Comparison of ENCODE assay signal across 34 cellular contexts in the genomic region with DNA sequence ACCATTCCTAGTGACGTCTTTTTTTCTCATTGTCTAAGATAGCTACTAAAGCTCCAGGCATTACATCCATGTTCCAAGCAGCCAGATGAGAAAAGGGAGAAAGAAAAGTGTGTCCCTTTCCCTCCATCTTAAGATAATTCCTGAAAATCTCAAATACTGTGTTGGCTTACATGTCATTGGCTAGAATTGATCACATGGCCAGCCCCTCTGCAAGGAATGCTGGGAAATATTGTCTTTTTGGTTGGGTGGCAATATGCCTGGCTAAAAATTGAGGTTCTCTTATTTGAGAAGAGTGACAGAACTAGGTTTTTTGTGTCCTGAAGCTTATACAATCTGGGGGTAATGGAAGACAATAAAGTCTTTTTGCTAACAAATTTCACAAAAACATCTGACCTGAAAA.
"Had no signal": no experiment of that assay in that cellular context is flagged by ENCODE, and none has a peak within 500 bp of the region (broad histone marks: within the 10 kb centered on the region; RNA-seq: fewer than 3 reads in every experiment).

No MANE protein-coding gene starts in this region.

- H3K4me3 ChIP-seq: MG63 had no signal

- H3K27me3 ChIP-seq: MG63 had no signal

- DNase-seq: Karpas-422, Kasumi-1, MG63, MM.1S, MV-4-11, NCI-H1048, NCI-H1092, NCI-H1092 treated with DMSO at 0.1 percent for 48 hours, NCI-H1105, NCI-H1105 treated with DMSO at 0.1 percent for 48 hours, NCI-H1417, NCI-H1417 treated with DMSO at 0.1 percent for 48 hours, NCI-H1436, NCI-H1436 treated with DMSO at 0.1 percent for 48 hours, NCI-H146, NCI-H1694, NCI-H1694 treated with DMSO at 0.1 percent for 48 hours, NCI-H187, NCI-H187 treated with DMSO at 0.1 percent for 48 hours, NCI-H1930, NCI-H2029, NCI-H2029 treated with DMSO at 0.1 percent for 48 hours, NCI-H2081, NCI-H2081 treated with DMSO at 0.1 percent for 48 hours, NCI-H2107, NCI-H2171, NCI-H2171 treated with DMSO at 0.1 percent for 48 hours, NCI-H2227 treated with DMSO at 0.1 percent for 48 hours, NCI-H226, NCI-H345, NCI-H446, NCI-H446 treated with DMSO at 0.1 percent for 48 hours, NCI-H510A, NCI-H510A treated with DMSO at 0.1 percent for 48 hours had no signal

- H3K36me3 ChIP-seq: MG63 had no signal
